In genomic region chr5:150317048-150318003, GRCh38 we compare ENCODE assay signal across 9 cellular contexts. TPM values are rescaled to one million over a fixed set of nuclear protein-coding genes. Genes with fewer than 3 reads are reported as not detected.
A peak's percentile ranks its signal among the peaks of the same experiment; 100 is the strongest.
DNase-seq lines count a peak whose midpoint lies in the region; ATAC-seq and TF ChIP-seq lines count a peak whose summit lies in the region.
"Had no signal": no experiment of that assay in that cellular context is flagged by ENCODE, and none has a peak within 500 bp of the region (broad histone marks: within the 10 kb centered on the region; RNA-seq: fewer than 3 reads in every experiment).

No MANE protein-coding gene starts in this region.

- TF ChIP-seq CTCF in Panc1 (IDR thresholded peaks at IDR 0.05): no peak
- no peak for TF ChIP-seq CTCF in GM13977 (IDR thresholded peaks at IDR 0.05; ENCODE audit: extremely low read depth, insufficient read depth, missing control alignments)

- ATAC-seq in Panc1: peak; percentile 97
- ATAC-seq in sciatic nerve: peak; percentile 36

- H3K4me3 ChIP-seq in Panc1 (ENCODE audit: low read depth in 2 of 2, low read length in 2 of 2): no peak overlapping the region

- in situ Hi-C loops in Panc1 (cut with HindIII; ENCODE audit: low pct_unique_long_range_greater_than_20kb, low sequenced_read_pairs) (no loop called here), GM13977 (cut with MboI; ENCODE audit: low pct_unique_long_range_greater_than_20kb, low sequenced_read_pairs, unreplicated experiment) (no loop called here)

- H3K27me3 ChIP-seq in Panc1 (ENCODE audit: control insufficient read depth, insufficient read depth, low read length): no peaks in the 10 kb centered on the region

- POLR2A ChIA-PET in Panc1 (lab: Charles Lee): no interaction called here

- peak overlapping the region; percentile 94 for H3K27ac ChIP-seq in Panc1 (ENCODE audit: low read length)
- H3K27ac ChIP-seq: 22Rv1 had no signal

- intact Hi-C loops in Panc1 (cut with micrococcal nuclease; ENCODE audit: unreplicated experiment) (no loop called here), sciatic nerve (cut with DNase I) (no loop called here)

- no peaks in the 10 kb centered on the region; the same call in 1 of the 2 replicates for H3K9me3 ChIP-seq in Panc1 (ENCODE audit: control insufficient read depth, insufficient read depth, low read depth, low read length)

- CTCF ChIA-PET in Panc1 (lab: Charles Lee): no interaction called here

- H3K4me1 ChIP-seq in Panc1 (ENCODE audit: control insufficient read depth, insufficient read depth, low read length): peaks cover 47% of the 10 kb centered on the region

- peak; percentile 18 for DNase-seq in DMS53 (lab: John Stamatoyannopoulos, UW)
- no peak for DNase-seq in DMS53 treated with DMSO at 0.1 percent for 48 hours (lab: John Stamatoyannopoulos, UW; ENCODE audit: unreplicated experiment)
- DNase-seq in Panc1 (ENCODE audit: low read depth, low spot score): peak; percentile 99
- peak; percentile 80 for DNase-seq in fibroblast of peridontal ligament (ENCODE audit: extremely low read depth)
- DNase-seq in sciatic nerve (ENCODE audit: low spot score): no peak
- no peak for DNase-seq in GM13977 (ENCODE audit: low spot score)
- no peak for DNase-seq in OCI-M1 (lab: John Stamatoyannopoulos, UW)
- DNase-seq in NOMO-1 treated with dmso at 0.1 percent for 144 hours (lab: John Stamatoyannopoulos, UW; ENCODE audit: unreplicated experiment): no peak

- BruUV-seq in Panc1 (replicated peaks; lab: Mats Ljungman, UMichigan): TSS peak; percentile 81

- no peaks in the 10 kb centered on the region for H3K36me3 ChIP-seq in Panc1 (ENCODE audit: control insufficient read depth, insufficient read depth, low read length)

RNA-seq across cellular contexts. Expression of gene ARSI, which starts 14.6 kb away (rescaled TPM):
- total RNA-seq in Panc1 (2021; ENCODE audit: unreplicated experiment) (18.6 TPM), sciatic nerve (6.3 TPM)
- 16.4 TPM for polyA plus RNA-seq in Panc1 (2012; ENCODE audit: insufficient read length)

RNA-seq across cellular contexts. Expression of gene CAMK2A, which starts 27.8 kb away (rescaled TPM):
- total RNA-seq in Panc1 (2021; ENCODE audit: unreplicated experiment) (0.51 TPM), sciatic nerve (2.5 TPM)
- polyA plus RNA-seq in Panc1 (2012; ENCODE audit: insufficient read length): 0.28 TPM

RNA-seq across cellular contexts. Expression of gene TCOF1, which starts 40.2 kb away (rescaled TPM):
- total RNA-seq in Panc1 (2021; ENCODE audit: unreplicated experiment): 92.8 TPM
- 45.0 TPM for polyA plus RNA-seq in Panc1 (2012; ENCODE audit: insufficient read length)
- total RNA-seq in sciatic nerve: 30.0 TPM

Comparison
In these comparisons a context has a peak if more than half of its experiments do, and no peak if none do; other contexts are left out.
1. DNase-seq: peak in DMS53 (single experiment), Panc1 (single experiment) and fibroblast of peridontal ligament (single experiment); none in DMS53 treated with DMSO at 0.1 percent for 48 hours (single experiment), sciatic nerve (single experiment), GM13977 (single experiment), OCI-M1 (single experiment) and NOMO-1 treated with dmso at 0.1 percent for 144 hours (single experiment).